In genomic region chr7:128406986-128407589, GRCh38 we compare ENCODE assay signal across 13 cellular contexts. TPM values are rescaled to one million over a fixed set of nuclear protein-coding genes. Genes with fewer than 3 reads are reported as not detected.
DNase-seq lines count a peak whose midpoint lies in the region; ATAC-seq and TF ChIP-seq lines count a peak whose summit lies in the region.
"Had no signal": no experiment of that assay in that cellular context is flagged by ENCODE, and none has a peak within 500 bp of the region (broad histone marks: within the 10 kb centered on the region; RNA-seq: fewer than 3 reads in every experiment).

No MANE protein-coding gene starts in this region.

- no peak overlapping the region for H3K18ac ChIP-seq in neuronal stem cell (ENCODE audit: low read length)

- no peak overlapping the region for H2BK12ac ChIP-seq in neuronal stem cell (ENCODE audit: low read length)

- H3K9me3 Mint-ChIP-seq in CD14-positive monocyte = no peaks in the 10 kb centered on the region
- no peaks in the 10 kb centered on the region for H3K9me3 Mint-ChIP-seq in HFFc6
- H3K9me3 Mint-ChIP-seq in brain = peaks cover 0 to 2% (median 0%) of the 10 kb centered on the region in 5 experiments

- H3K4me1 ChIP-seq in neuronal stem cell (ENCODE audit: control insufficient read depth in 2 of 2, insufficient read depth in 1 of 2, low read depth in 1 of 2, low read length in 2 of 2) (peaks cover 23 to 29% of the 10 kb centered on the region in 2 donors), Peyer's patch (peaks cover 0 to 43% (median 13%) of the 10 kb centered on the region in 4 donors)

- H3K23ac ChIP-seq in neuronal stem cell (ENCODE audit: low read depth, low read length, poor library complexity) = no peak overlapping the region

- H3K27ac ChIP-seq in neuronal stem cell (replicated peaks; ENCODE audit: low read length) = no peak overlapping the region
- H3K27ac ChIP-seq in Peyer's patch = peak overlapping the region in 2 of 4 donors; percentile 89 to 93

- H4K8ac ChIP-seq in neuronal stem cell (ENCODE audit: low read depth, low read length) = no peak overlapping the region

- no peak overlapping the region for H2BK120ac ChIP-seq in neuronal stem cell (ENCODE audit: low read depth, low read length)

- H3K36me3 Mint-ChIP-seq in CD14-positive monocyte = peaks cover 18 to 23% of the 10 kb centered on the region in 2 donors
- peaks cover 13% of the 10 kb centered on the region; the same call in 1 of the 2 replicates for H3K36me3 Mint-ChIP-seq in HFFc6 (ENCODE audit: low read depth)
- H3K36me3 Mint-ChIP-seq in brain = peaks cover 4% of the 10 kb centered on the region

- H3K4ac ChIP-seq in neuronal stem cell (ENCODE audit: low read length) = no peak overlapping the region

- H3K27me3 Mint-ChIP-seq in CD14-positive monocyte (ENCODE audit: low read depth in 3 of 3) = peaks cover 0 to 3% (median 1%) of the 10 kb centered on the region in 3 donors
- H3K27me3 Mint-ChIP-seq in HFFc6 (ENCODE audit: insufficient read depth) = peaks cover 1% of the 10 kb centered on the region
- H3K27me3 Mint-ChIP-seq in brain = peaks cover 14% of the 10 kb centered on the region

- H2BK5ac ChIP-seq in neuronal stem cell (ENCODE audit: low read length) = no peak overlapping the region

- DNase-seq in CD14-positive monocyte (ENCODE audit: low spot score) (no peak), HFFc6 (no peak), neuronal stem cell (ENCODE audit: low spot score) (no peak), NCI-H526 (lab: John Stamatoyannopoulos, UW) (no peak), LoVo (ENCODE audit: low spot score) (no peak), Peyer's patch (no peak), Right ventricle myocardium inferior (ENCODE audit: missing footprints) (no peak)
- DNase-seq: DMS79, NCI-H2171, SIG-M5 had no signal

- H3K9me3 ChIP-seq in neuronal stem cell (replicated peaks in 1 of 2; ENCODE audit: control insufficient read depth in 2 of 2, insufficient read depth in 1 of 2, low read depth in 1 of 2, low read length in 2 of 2) = no peaks in the 10 kb centered on the region
- H3K9me3 ChIP-seq in Peyer's patch = no peaks in the 10 kb centered on the region

- H3K4me3 Mint-ChIP-seq in CD14-positive monocyte (peak overlapping the region; percentile 94 to 99), HFFc6 (peak overlapping the region; percentile 71; the same call in 1 of the 2 replicates), brain (peak overlapping the region; percentile 71 to 90 (median 82))

- peaks cover 2% of the 10 kb centered on the region for H3K79me1 ChIP-seq in neuronal stem cell (ENCODE audit: low read depth, low read length)

- H3K27ac Mint-ChIP-seq in CD14-positive monocyte = peak overlapping the region; percentile 95 to 99 (median 97)
- no peak overlapping the region for H3K27ac Mint-ChIP-seq in HFFc6
- peak overlapping the region in 3 of 5 experiments; percentile 78 to 89 (median 80) for H3K27ac Mint-ChIP-seq in brain

- TF ChIP-seq POLR2A in Peyer's patch (IDR thresholded peaks at IDR 0.05) = no peak

- H3K4me1 Mint-ChIP-seq in CD14-positive monocyte (peaks cover 60% of the 10 kb centered on the region), HFFc6 (ENCODE audit: low read depth) (peaks cover 42% of the 10 kb centered on the region), brain (peaks cover 61% of the 10 kb centered on the region)

- ATAC-seq in Right ventricle myocardium inferior = no peak
- ATAC-seq: left colon had no signal

- no peak overlapping the region for H3K9ac ChIP-seq in neuronal stem cell (ENCODE audit: low read depth, low read length, poor library complexity)

- no peak overlapping the region for H2AFZ ChIP-seq in neuronal stem cell (ENCODE audit: low read length)

- H2AK5ac ChIP-seq in neuronal stem cell (ENCODE audit: low read depth, low read length) = peak overlapping the region; percentile 7

- peak overlapping the region; percentile 49 for H2BK15ac ChIP-seq in neuronal stem cell (ENCODE audit: low read length)

- H3K27me3 ChIP-seq in neuronal stem cell (ENCODE audit: control insufficient read depth in 3 of 3, insufficient read depth in 3 of 3, low read depth in 1 of 3, low read length in 3 of 3) = peaks cover 0 to 60% (median 13%) of the 10 kb centered on the region in 3 experiments
- H3K27me3 ChIP-seq in Peyer's patch = no peaks in the 10 kb centered on the region

- H3K4me2 ChIP-seq in neuronal stem cell (ENCODE audit: insufficient read depth, low read length, poor library complexity, severe bottlenecking) = no peak overlapping the region

- no peak for TF ChIP-seq CTCF in CD14-positive monocyte (IDR thresholded peaks at IDR 0.05)
- TF ChIP-seq CTCF in HFFc6 (IDR thresholded peaks at IDR 0.05) = no peak
- no peak for TF ChIP-seq CTCF in brain (conservative IDR thresholded peaks at IDR 0.05)
- no peak for TF ChIP-seq CTCF in Peyer's patch (IDR thresholded peaks at IDR 0.05)

- H3K36me3 ChIP-seq in neuronal stem cell (replicated peaks in 1 of 2; ENCODE audit: control insufficient read depth in 2 of 2, insufficient read depth in 2 of 2, low read length in 2 of 2) (no peaks in the 10 kb centered on the region), Peyer's patch (no peaks in the 10 kb centered on the region)

- H4K91ac ChIP-seq in neuronal stem cell (ENCODE audit: low read depth, low read length, poor library complexity) = no peak overlapping the region

- intact Hi-C loops in CD14-positive monocyte (cut with micrococcal nuclease) (loop anchor here (10.0 kb wide), 1 partner anchor 48 kb away; the partner anchor contains the start of gene HILPDA (in 2 of the 2)), Right ventricle myocardium inferior (cut with DNase I) (no loop called here)

- H3K14ac ChIP-seq in neuronal stem cell (ENCODE audit: low read length) = no peak overlapping the region

- no CpG with 5 or more reads among the region's 7 CpGs for WGBS in neuronal stem cell (ENCODE audit: extremely low coverage in 2 of 2, insufficient read length in 2 of 2, insufficient replicate concordance in 1 of 2), 2 donors

- H3K4me3 ChIP-seq in neuronal stem cell (ENCODE audit: low read length in 2 of 2) (no peak overlapping the region), Peyer's patch (no peak overlapping the region)

RNA-seq across cellular contexts. Expression of gene IMPDH1, which starts 2.7 kb away (rescaled TPM):
- polyA plus RNA-seq in CD14-positive monocyte (100 to 1,000 TPM; 110 to 152 TPM), brain (ENCODE audit: insufficient read depth, low read depth, low replicate concordance) (25.1 TPM)
- total RNA-seq in HFFc6 (2021; fragmentation: NEBNext Ultra II Directional; extraction: Animal tissue kit (Norgen Biotek cat#: 25700)) = 100 to 1,000 TPM in 1 of 6 experiments, 10 to 100 TPM in 5; 81.8 to 107 (median 93.3) TPM
- 39.6 TPM for polyA plus RNA-seq in neuronal stem cell (2013, experiment 1 of 2)
- 38.1 TPM for polyA plus RNA-seq in neuronal stem cell (2013, experiment 2 of 2)
- total RNA-seq in Peyer's patch (10 to 100 TPM in 3 of 4 donors, 1 to 10 TPM in 1; 7.9 to 45.4 (median 14.8) TPM), Right ventricle myocardium inferior (25.5 TPM)

RNA-seq across cellular contexts. Expression of gene PRRT4, which starts 45.6 kb away (rescaled TPM):
- polyA plus RNA-seq in CD14-positive monocyte (not detected), brain (ENCODE audit: insufficient read depth, low read depth, low replicate concordance) (0.49 TPM)
- total RNA-seq in HFFc6 (2021; fragmentation: NEBNext Ultra II Directional; extraction: Animal tissue kit (Norgen Biotek cat#: 25700)) = not detected
- polyA plus RNA-seq in neuronal stem cell (2013, experiment 1 of 2) = 1.2 TPM
- polyA plus RNA-seq in neuronal stem cell (2013, experiment 2 of 2) = 1.4 TPM
- total RNA-seq in Peyer's patch (under 1 TPM in 1 of 4 donors, not detected in 3; 0.66 TPM), Right ventricle myocardium inferior (2.7 TPM)
- total RNA-seq: renal cortical epithelial cell had no signal

RNA-seq across cellular contexts. Expression of gene HILPDA, which starts 48.6 kb away (rescaled TPM):
- polyA plus RNA-seq in CD14-positive monocyte = 1 to 10 TPM; 2.0 to 2.6 TPM
- 1 to 10 TPM; 6.3 to 9.0 (median 7.2) TPM for total RNA-seq in HFFc6 (2021; fragmentation: NEBNext Ultra II Directional; extraction: Animal tissue kit (Norgen Biotek cat#: 25700))
- 24.3 TPM for polyA plus RNA-seq in brain (ENCODE audit: insufficient read depth, low read depth, low replicate concordance)
- 45.8 TPM for polyA plus RNA-seq in neuronal stem cell (2013, experiment 1 of 2)
- 43.6 TPM for polyA plus RNA-seq in neuronal stem cell (2013, experiment 2 of 2)
- 1 to 10 TPM; 2.6 to 9.0 (median 6.0) TPM for total RNA-seq in Peyer's patch
- total RNA-seq in Right ventricle myocardium inferior = 5.9 TPM
